In the genomic region with DNA sequence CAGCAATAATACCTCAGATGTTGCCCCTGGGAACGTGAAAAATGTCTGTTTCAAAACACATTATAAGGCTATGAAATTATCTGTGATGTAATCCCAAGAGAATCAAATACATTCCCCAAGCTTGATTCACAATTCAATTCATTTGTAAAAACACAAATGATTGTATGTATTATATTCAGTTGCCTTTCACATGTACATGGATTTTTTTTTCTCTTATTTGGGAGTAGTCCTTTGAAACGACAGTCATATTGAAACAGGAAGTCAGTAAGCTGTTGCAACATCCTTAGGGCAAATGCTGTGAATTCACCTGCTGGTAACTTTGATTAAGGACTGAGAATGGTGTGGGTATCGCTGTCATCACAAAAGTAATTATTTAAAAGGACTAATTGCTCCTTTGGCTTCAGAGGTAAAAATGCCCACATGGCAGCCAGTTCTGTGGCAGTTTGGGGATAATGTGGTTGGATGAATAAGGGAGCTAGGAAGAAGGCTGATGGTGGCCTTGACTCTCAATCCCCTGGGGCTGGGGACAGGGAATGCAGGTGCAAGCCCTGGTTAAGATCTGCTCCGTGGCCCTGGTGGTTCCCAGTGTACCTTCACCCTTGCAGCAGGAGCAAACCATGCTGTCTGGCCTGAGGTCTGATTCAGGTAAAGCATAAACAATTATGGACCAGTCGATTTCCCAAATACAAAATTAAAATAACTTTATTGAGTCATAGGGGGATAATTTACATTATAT, we compare ENCODE assay signal across 1 cellular context.
TF ChIP-seq lines count a peak whose summit lies in the region.

No MANE protein-coding gene starts in this region.

TF ChIP-seq in IMR-90, 13 proteins besides CTCF, POLR2A, EP300 and RAD21:
- TF ChIP-seq ELK1 (IDR thresholded peaks at IDR 0.05; ENCODE audit: borderline replicate concordance, low read depth, low read length): no peak
- no peak for TF ChIP-seq BHLHE40 (IDR thresholded peaks at IDR 0.05; ENCODE audit: low read depth, low read length)
- TF ChIP-seq CEBPB (IDR thresholded peaks at IDR 0.05; ENCODE audit: low read depth, low read length): peak; percentile 77
- TF ChIP-seq FOS (IDR thresholded peaks at IDR 0.05; ENCODE audit: low read depth, low read length): no peak
